In the genomic region with DNA sequence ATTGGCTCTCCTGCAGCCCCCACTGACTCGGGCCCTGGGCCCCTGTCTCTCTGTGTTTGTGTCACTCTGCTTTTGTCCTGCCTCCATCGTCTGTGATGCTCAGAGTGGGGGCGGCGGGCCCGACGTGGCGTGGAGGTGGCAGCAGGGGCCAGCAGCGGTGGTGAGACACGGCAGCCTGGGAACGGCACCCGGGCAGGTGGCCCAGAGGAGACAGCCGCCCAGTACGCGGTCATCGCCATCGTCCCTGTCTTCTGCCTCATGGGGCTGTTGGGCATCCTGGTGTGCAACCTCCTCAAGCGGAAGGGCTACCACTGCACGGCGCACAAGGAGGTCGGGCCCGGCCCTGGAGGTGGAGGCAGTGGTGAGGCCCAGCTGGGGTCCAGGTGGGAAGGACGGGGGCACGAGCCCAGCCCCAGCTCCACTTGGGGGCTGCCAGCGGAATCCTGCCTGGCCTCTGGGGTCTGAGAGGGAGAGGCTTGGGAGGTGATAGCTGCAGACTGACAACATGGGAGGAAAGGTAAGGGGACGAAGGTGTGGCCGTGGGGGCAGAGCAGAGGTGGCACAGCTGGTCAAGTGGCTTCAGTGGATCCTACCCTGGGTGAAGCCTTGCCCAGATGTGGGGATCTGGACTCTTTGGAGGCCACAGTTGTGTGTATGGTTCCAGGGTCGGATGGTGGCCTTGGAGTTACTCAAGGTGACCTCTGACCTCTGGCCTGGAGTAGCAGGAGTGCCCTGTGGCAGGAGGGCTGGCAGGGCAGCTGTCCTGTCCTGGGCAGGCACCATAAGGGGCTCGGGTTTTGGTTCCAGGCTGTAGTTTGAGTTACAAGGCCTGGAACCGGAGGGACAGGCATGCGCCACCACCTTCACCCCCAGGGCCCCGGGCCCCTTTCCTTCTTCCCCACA, we compare ENCODE assay signal across 26 cellular contexts. TPM values are rescaled to one million over a fixed set of nuclear protein-coding genes. Genes with fewer than 3 reads are reported as not detected.
DNase-seq lines count a peak whose midpoint lies in the region; ATAC-seq, FAIRE-seq and TF ChIP-seq lines count a peak whose summit lies in the region.
"Had no signal": no experiment of that assay in that cellular context is flagged by ENCODE, and none has a peak within 500 bp of the region (broad histone marks: within the 10 kb centered on the region; RNA-seq: fewer than 3 reads in every experiment).

No MANE protein-coding gene starts in this region.

- peaks cover 44% of the 10 kb centered on the region for H4K20me1 ChIP-seq in astrocyte (ENCODE audit: insufficient read depth, low read length)

- DNase-seq in natural killer cell (no peak), astrocyte (ENCODE audit: low read depth) (no peak), lower lobe of right lung (peak; percentile 38), globus pallidus (ENCODE audit: low spot score) (no peak)
- DNase-seq in natural killer cell treated with Interleukin-12 subunit alpha and Interleukin-12 subunit beta and Interleukin-15 and Interleukin-18, amount 100 ng/mL, for 72 hours (ENCODE audit: low spot score) = no peak
- no peak for DNase-seq in stimulated activated naive B cell treated with anti-CD40 and anti-IgM and Interleukin-4, amounts not matched to agents 10 μg/mL and 1 μg/mL and 100 μg/mL, for 72 hours
- DNase-seq: activated naive CD4-positive, alpha-beta T cell; activated T-cell treated with anti-CD3 and anti-CD28 coated beads, Interleukin-2, amount 50 U/mL, for 4 hours; adrenal gland; BE2C; body of pancreas; gastrocnemius medialis; mesendoderm; naive thymus-derived CD4-positive, alpha-beta T cell; NCI-H1417; NCI-H2081 treated with DMSO at 0.1 percent for 48 hours; NCI-H345; NCI-H69; PC-9; SHP77; T-helper 2 cell had no signal

- H2AFZ ChIP-seq in astrocyte (ENCODE audit: low read depth, low read length) = no peak overlapping the region
- H2AFZ ChIP-seq: hepatocyte, PC-9 had no signal

- no peaks in the 10 kb centered on the region for H3K27me3 ChIP-seq in astrocyte (ENCODE audit: insufficient read depth, low read length)
- no peaks in the 10 kb centered on the region for H3K27me3 ChIP-seq in lower lobe of right lung (ENCODE audit: low read depth)
- H3K27me3 ChIP-seq: adrenal gland, BE2C, body of pancreas, gastrocnemius medialis, hepatocyte had no signal

- H3K9ac ChIP-seq in astrocyte (ENCODE audit: low read length) = peak overlapping the region; percentile 33

- H3K4me2 ChIP-seq in astrocyte (ENCODE audit: low read length) = no peak overlapping the region
- H3K4me2 ChIP-seq: hepatocyte, PC-9 had no signal

- no peak overlapping the region for H3K27ac ChIP-seq in astrocyte (ENCODE audit: low read depth, low read length)
- no peak overlapping the region for H3K27ac ChIP-seq in lower lobe of right lung
- H3K27ac ChIP-seq: adrenal gland, body of pancreas, hepatocyte, PC-9 had no signal

- H3K4me3 ChIP-seq in astrocyte (ENCODE audit: insufficient read depth, low read depth, low read length) (no peak overlapping the region), lower lobe of right lung (no peak overlapping the region)
- H3K4me3 ChIP-seq: adrenal gland, body of pancreas, gastrocnemius medialis, hepatocyte, PC-9 had no signal

- no peaks in the 10 kb centered on the region for H3K27me3 Mint-ChIP-seq in natural killer cell (ENCODE audit: low read depth in 2 of 2)
- no peaks in the 10 kb centered on the region for H3K27me3 Mint-ChIP-seq in natural killer cell treated with Interleukin-12 subunit alpha and Interleukin-12 subunit beta and Interleukin-15 and Interleukin-18, amount 100 ng/mL, for 72 hours
- H3K27me3 Mint-ChIP-seq in astrocyte (ENCODE audit: low read depth, unreplicated experiment) = no peaks in the 10 kb centered on the region
- H3K27me3 Mint-ChIP-seq in stimulated activated naive B cell treated with anti-CD40 and anti-IgM and Interleukin-4, amounts not matched to agents 10 μg/mL and 1 μg/mL and 100 μg/mL, for 72 hours = no peaks in the 10 kb centered on the region
- H3K27me3 Mint-ChIP-seq: naive thymus-derived CD4-positive, alpha-beta T cell; stimulated activated memory B cell treated with anti-CD40 and anti-IgM and Interleukin-4, amounts not matched to agents 10 μg/mL and 1 μg/mL and 100 μg/mL, for 72 hours had no signal

- H3K27ac Mint-ChIP-seq in natural killer cell (peak overlapping the region; percentile 60 to 70), astrocyte (ENCODE audit: unreplicated experiment) (no peak overlapping the region)
- H3K27ac Mint-ChIP-seq in natural killer cell treated with Interleukin-12 subunit alpha and Interleukin-12 subunit beta and Interleukin-15 and Interleukin-18, amount 100 ng/mL, for 72 hours = no peak overlapping the region
- H3K27ac Mint-ChIP-seq in stimulated activated naive B cell treated with anti-CD40 and anti-IgM and Interleukin-4, amounts not matched to agents 10 μg/mL and 1 μg/mL and 100 μg/mL, for 72 hours = peak overlapping the region; percentile 83

- H3K79me2 ChIP-seq in astrocyte (ENCODE audit: insufficient read depth, low read length) = peaks cover 29% of the 10 kb centered on the region

- intact Hi-C loops in natural killer cell (cut with micrococcal nuclease) = loop anchor here (1.0 to 2.0 kb wide), 2 partner anchors 16 to 41 kb away; partner anchors contain the start of gene RELT
- intact Hi-C loops in lower lobe of right lung (cut with DNase I) = no loop called here

- H3K4me3 Mint-ChIP-seq in natural killer cell = no peak overlapping the region
- H3K4me3 Mint-ChIP-seq in natural killer cell treated with Interleukin-12 subunit alpha and Interleukin-12 subunit beta and Interleukin-15 and Interleukin-18, amount 100 ng/mL, for 72 hours = no peak overlapping the region
- H3K4me3 Mint-ChIP-seq in astrocyte (ENCODE audit: unreplicated experiment) = no peak overlapping the region
- H3K4me3 Mint-ChIP-seq in stimulated activated naive B cell treated with anti-CD40 and anti-IgM and Interleukin-4, amounts not matched to agents 10 μg/mL and 1 μg/mL and 100 μg/mL, for 72 hours = no peak overlapping the region
- H3K4me3 Mint-ChIP-seq: activated T-cell treated with anti-CD3 and anti-CD28 coated beads, Interleukin-2, amount 50 U/mL, for 4 hours; naive thymus-derived CD4-positive, alpha-beta T cell; stimulated activated memory B cell treated with anti-CD40 and anti-IgM and Interleukin-4, amounts not matched to agents 10 μg/mL and 1 μg/mL and 100 μg/mL, for 72 hours had no signal

- H3K36me3 ChIP-seq in astrocyte (ENCODE audit: insufficient read depth, low read length) (no peaks in the 10 kb centered on the region), lower lobe of right lung (peaks cover 46% of the 10 kb centered on the region)
- H3K36me3 ChIP-seq: adrenal gland, BE2C had no signal

- no peak for TF ChIP-seq CTCF in natural killer cell (IDR thresholded peaks at IDR 0.05)
- no peak for TF ChIP-seq CTCF in astrocyte (IDR thresholded peaks at IDR 0.05; ENCODE audit: insufficient read depth, low read depth, low read length)
- no peak for TF ChIP-seq CTCF in lower lobe of right lung (IDR thresholded peaks at IDR 0.05)

- H3K4me1 Mint-ChIP-seq in natural killer cell (peaks cover 23 to 31% of the 10 kb centered on the region in 2 donors), astrocyte (ENCODE audit: low read depth, unreplicated experiment) (peaks cover 7% of the 10 kb centered on the region)
- H3K4me1 Mint-ChIP-seq in natural killer cell treated with Interleukin-12 subunit alpha and Interleukin-12 subunit beta and Interleukin-15 and Interleukin-18, amount 100 ng/mL, for 72 hours (ENCODE audit: low read depth in 2 of 2) = peaks cover 13 to 21% of the 10 kb centered on the region in 2 donors
- H3K4me1 Mint-ChIP-seq in stimulated activated naive B cell treated with anti-CD40 and anti-IgM and Interleukin-4, amounts not matched to agents 10 μg/mL and 1 μg/mL and 100 μg/mL, for 72 hours = peaks cover 42 to 71% of the 10 kb centered on the region in 2 donors

- H3K9me3 ChIP-seq in astrocyte (ENCODE audit: insufficient read depth, low read depth, low read length) (no peaks in the 10 kb centered on the region), lower lobe of right lung (no peaks in the 10 kb centered on the region)
- H3K9me3 ChIP-seq: adrenal gland, BE2C, body of pancreas, gastrocnemius medialis had no signal

- no peaks in the 10 kb centered on the region for H3K36me3 Mint-ChIP-seq in natural killer cell
- no peaks in the 10 kb centered on the region for H3K36me3 Mint-ChIP-seq in natural killer cell treated with Interleukin-12 subunit alpha and Interleukin-12 subunit beta and Interleukin-15 and Interleukin-18, amount 100 ng/mL, for 72 hours
- H3K36me3 Mint-ChIP-seq in astrocyte (ENCODE audit: low read depth, unreplicated experiment) = peaks cover 7% of the 10 kb centered on the region
- peaks cover 55 to 71% of the 10 kb centered on the region in 2 donors for H3K36me3 Mint-ChIP-seq in stimulated activated naive B cell treated with anti-CD40 and anti-IgM and Interleukin-4, amounts not matched to agents 10 μg/mL and 1 μg/mL and 100 μg/mL, for 72 hours

- FAIRE-seq in astrocyte (lab: Jason Lieb, UNC) = no peak
- FAIRE-seq: GM12891 had no signal

- H3K9me3 Mint-ChIP-seq in natural killer cell (no peaks in the 10 kb centered on the region), astrocyte (ENCODE audit: unreplicated experiment) (peaks cover 5% of the 10 kb centered on the region)
- H3K9me3 Mint-ChIP-seq in natural killer cell treated with Interleukin-12 subunit alpha and Interleukin-12 subunit beta and Interleukin-15 and Interleukin-18, amount 100 ng/mL, for 72 hours = no peaks in the 10 kb centered on the region
- H3K9me3 Mint-ChIP-seq in stimulated activated naive B cell treated with anti-CD40 and anti-IgM and Interleukin-4, amounts not matched to agents 10 μg/mL and 1 μg/mL and 100 μg/mL, for 72 hours = no peaks in the 10 kb centered on the region
- H3K9me3 Mint-ChIP-seq: activated T-cell treated with anti-CD3 and anti-CD28 coated beads, Interleukin-2, amount 50 U/mL, for 4 hours; naive thymus-derived CD4-positive, alpha-beta T cell; stimulated activated memory B cell treated with anti-CD40 and anti-IgM and Interleukin-4, amounts not matched to agents 10 μg/mL and 1 μg/mL and 100 μg/mL, for 72 hours had no signal

- ATAC-seq in natural killer cell (no peak), lower lobe of right lung (no peak), GM19467 (IDR thresholded peaks at IDR 0.05; ENCODE audit: unreplicated experiment) (no peak), GM21529 (IDR thresholded peaks at IDR 0.05; ENCODE audit: unreplicated experiment) (no peak)
- no peak for ATAC-seq in natural killer cell treated with Interleukin-12 subunit alpha and Interleukin-12 subunit beta and Interleukin-15 and Interleukin-18, amount 100 ng/mL, for 72 hours
- no peak for ATAC-seq in stimulated activated naive B cell treated with anti-CD40 and anti-IgM and Interleukin-4, amounts not matched to agents 10 μg/mL and 1 μg/mL and 100 μg/mL, for 72 hours (replicated peaks)
- ATAC-seq: gastrocnemius medialis had no signal

- H3K4me1 ChIP-seq in astrocyte (ENCODE audit: insufficient read depth, low read length) = peaks cover 16% of the 10 kb centered on the region
- peaks cover 25% of the 10 kb centered on the region for H3K4me1 ChIP-seq in lower lobe of right lung
- H3K4me1 ChIP-seq: adrenal gland, BE2C had no signal

RNA-seq across cellular contexts. Expression of gene RELT, which starts 16.2 kb away (rescaled TPM):
- total RNA-seq in natural killer cell (100 to 1,000 TPM; 132 to 264 (median 151) TPM), astrocyte (3.6 and 5.2 TPM in 2 replicates), lower lobe of right lung (15.4 TPM)
- total RNA-seq in natural killer cell treated with Interleukin-12 subunit alpha and Interleukin-12 subunit beta and Interleukin-15 and Interleukin-18, amount 100 ng/mL, for 72 hours = 10 to 100 TPM; 46.5 to 58.0 TPM

Comparison
In these comparisons a context has a peak if more than half of its experiments do, and no peak if none do; other contexts are left out.
1. H3K27ac Mint-ChIP-seq: peak in natural killer cell (2 of 2) and stimulated activated naive B cell treated with anti-CD40 and anti-IgM and Interleukin-4, amounts not matched to agents 10 μg/mL and 1 μg/mL and 100 μg/mL, for 72 hours (single experiment); none in natural killer cell treated with Interleukin-12 subunit alpha and Interleukin-12 subunit beta and Interleukin-15 and Interleukin-18, amount 100 ng/mL, for 72 hours (0 of 2) and astrocyte (single experiment).